In the genomic region with DNA sequence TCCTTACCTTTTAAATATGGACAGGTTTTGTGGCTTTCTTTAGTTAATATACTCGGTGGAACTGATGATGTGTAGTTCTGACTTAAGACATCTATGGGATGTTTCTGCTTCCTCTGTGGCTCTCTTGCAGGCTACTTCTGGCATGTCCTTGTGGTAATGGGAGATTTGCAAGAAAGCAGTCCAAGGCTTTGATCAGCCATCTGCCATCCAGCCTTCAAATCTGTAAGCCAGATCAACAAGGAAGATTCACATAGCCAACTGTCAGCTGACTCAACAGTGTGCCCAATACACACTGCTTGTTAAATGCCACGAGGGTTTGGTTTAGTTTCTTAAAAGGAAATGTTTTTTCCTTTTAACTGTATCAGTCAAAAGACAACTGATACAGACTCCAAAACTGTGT, we compare ENCODE assay signal across 21 cellular contexts.
"Had no signal": no experiment of that assay in that cellular context is flagged by ENCODE, and none has a peak within 500 bp of the region (broad histone marks: within the 10 kb centered on the region; RNA-seq: fewer than 3 reads in every experiment).

No MANE protein-coding gene starts in this region.

- H3K36me3 Mint-ChIP-seq: activated CD4-positive, alpha-beta memory T cell treated with anti-CD3 and anti-CD28 coated beads for 36 hours; activated naive CD4-positive, alpha-beta T cell treated with anti-CD3 and anti-CD28 coated beads, Interleukin-2, amount 10 ng/mL, durations not matched to agents 7 days and 5 days; memory B cell; naive B cell had no signal

- H3K4me3 ChIP-seq: body of pancreas, cardiac muscle cell, gastroesophageal sphincter, heart left ventricle, mucosa of descending colon, thyroid gland had no signal

- H3K4me1 ChIP-seq: body of pancreas, gastroesophageal sphincter, heart left ventricle, thyroid gland had no signal

- DNase-seq: activated CD4-positive, alpha-beta memory T cell treated with anti-CD3 and anti-CD28 coated beads for 36 hours; activated CD4-positive, alpha-beta T cell treated with anti-CD3 and anti-CD28 coated beads for 4 hours; activated CD4-positive, CD25-positive, alpha-beta regulatory T cell; activated effector memory CD4-positive, alpha-beta T cell treated with anti-CD3 and anti-CD28 coated beads, Interleukin-2, amount 50 U/mL, for 16 hours; activated naive CD4-positive, alpha-beta T cell treated with anti-CD3 and anti-CD28 coated beads, Interleukin-2, amount 10 ng/mL, durations not matched to agents 7 days and 5 days; body of pancreas; cortex of kidney; heart left ventricle; left colon; mucosa of descending colon; naive B cell; retina; stimulated activated CD4-positive, alpha-beta T cell treated with anti-CD3 and anti-CD28 coated beads, Interleukin-4, amount 100 ng/mL, for 4 hours; stimulated activated naive CD8-positive, alpha-beta T cell treated with anti-CD3 and anti-CD28 coated beads, Interleukin-15, Interleukin-2, amounts not matched to agents 100 U/mL and 50 U/mL, for 24 hours; T-helper 9 cell; thyroid gland had no signal

- ATAC-seq: body of pancreas; gastroesophageal sphincter; heart left ventricle; left colon; mucosa of descending colon; stimulated activated naive CD8-positive, alpha-beta T cell treated with anti-CD3 and anti-CD28 coated beads, Interleukin-15, Interleukin-2, amounts not matched to agents 100 U/mL and 50 U/mL, for 24 hours had no signal

- H3K9me3 ChIP-seq: body of pancreas, gastroesophageal sphincter, mucosa of descending colon, thyroid gland had no signal

- H3K36me3 ChIP-seq: cardiac muscle cell, gastroesophageal sphincter, heart left ventricle, thyroid gland had no signal

- H3K27ac ChIP-seq: body of pancreas, cardiac muscle cell, epithelial cell of prostate, gastroesophageal sphincter, heart left ventricle, thyroid gland had no signal

- H3K27ac Mint-ChIP-seq: activated CD4-positive, alpha-beta memory T cell treated with anti-CD3 and anti-CD28 coated beads for 36 hours; activated naive CD4-positive, alpha-beta T cell treated with anti-CD3 and anti-CD28 coated beads, Interleukin-2, amount 10 ng/mL, durations not matched to agents 7 days and 5 days; memory B cell had no signal

- H3K4me1 Mint-ChIP-seq: activated naive CD4-positive, alpha-beta T cell treated with anti-CD3 and anti-CD28 coated beads, Interleukin-2, amount 10 ng/mL, durations not matched to agents 7 days and 5 days; memory B cell; naive B cell; neural crest cell had no signal

- H3K4me3 Mint-ChIP-seq: activated CD4-positive, alpha-beta memory T cell treated with anti-CD3 and anti-CD28 coated beads for 36 hours; activated naive CD4-positive, alpha-beta T cell treated with anti-CD3 and anti-CD28 coated beads, Interleukin-2, amount 10 ng/mL, durations not matched to agents 7 days and 5 days; memory B cell; naive B cell; neural crest cell had no signal

- H3K9me3 Mint-ChIP-seq: neural crest cell had no signal

- H3K27me3 Mint-ChIP-seq: activated CD4-positive, alpha-beta memory T cell treated with anti-CD3 and anti-CD28 coated beads for 36 hours; activated naive CD4-positive, alpha-beta T cell treated with anti-CD3 and anti-CD28 coated beads, Interleukin-2, amount 10 ng/mL, durations not matched to agents 7 days and 5 days; memory B cell; naive B cell had no signal

- H3K27me3 ChIP-seq: body of pancreas, cardiac muscle cell, gastroesophageal sphincter, heart left ventricle, thyroid gland had no signal
